In genomic region chr7:36671432-36671829, GRCh38 we compare ENCODE assay signal across 15 cellular contexts. TPM values are rescaled to one million over a fixed set of nuclear protein-coding genes. Genes with fewer than 3 reads are reported as not detected.
"Had no signal": no experiment of that assay in that cellular context is flagged by ENCODE, and none has a peak within 500 bp of the region (broad histone marks: within the 10 kb centered on the region; RNA-seq: fewer than 3 reads in every experiment).

No MANE protein-coding gene starts in this region.

- H3K4me2 ChIP-seq: hepatocyte had no signal

- H3K9me3 Mint-ChIP-seq: activated T-helper 17 cell treated with anti-CD3 and anti-CD28 coated beads, Interleukin-2, amount 50 U/mL, for 72 hours; WTC11 had no signal

- H3K36me3 Mint-ChIP-seq: WTC11 had no signal

- H3K4me3 Mint-ChIP-seq: activated T-helper 17 cell treated with anti-CD3 and anti-CD28 coated beads, Interleukin-2, amount 50 U/mL, for 72 hours; WTC11 had no signal

- H2AFZ ChIP-seq: hepatocyte, parathyroid adenoma had no signal

- H3K9me3 ChIP-seq: ascending aorta, left lung, SJSA1, thoracic aorta, upper lobe of left lung had no signal

- H3K36me3 ChIP-seq: ascending aorta, brain microvascular endothelial cell, SJSA1, thoracic aorta, upper lobe of left lung had no signal

- H3K27ac Mint-ChIP-seq: activated T-helper 17 cell treated with anti-CD3 and anti-CD28 coated beads, Interleukin-2, amount 50 U/mL, for 72 hours; stimulated activated naive B cell treated with anti-CD40 and anti-IgM and Interleukin-4, amounts not matched to agents 10 μg/mL and 1 μg/mL and 100 μg/mL, for 72 hours; WTC11 had no signal

- H3K27ac ChIP-seq: ascending aorta, brain microvascular endothelial cell, hepatocyte, left lung, parathyroid adenoma, SJSA1, thoracic aorta, upper lobe of left lung had no signal

- H3K4me1 ChIP-seq: ascending aorta, parathyroid adenoma, upper lobe of left lung had no signal

- H3K4me3 ChIP-seq: ascending aorta, hepatocyte, left lung, lung, SJSA1, thoracic aorta, upper lobe of left lung had no signal

- H3K27me3 Mint-ChIP-seq: activated T-helper 17 cell treated with anti-CD3 and anti-CD28 coated beads, Interleukin-2, amount 50 U/mL, for 72 hours; naive thymus-derived CD4-positive, alpha-beta T cell had no signal

- H3K9ac ChIP-seq: parathyroid adenoma had no signal

- H3K79me2 ChIP-seq: hepatocyte, parathyroid adenoma had no signal

- H3K27me3 ChIP-seq: ascending aorta, brain microvascular endothelial cell, hepatocyte, left lung, upper lobe of left lung had no signal

RNA-seq across cellular contexts. Expression of gene AOAH, which starts 52.9 kb away (rescaled TPM):
- total RNA-seq: endothelial cell of umbilical vein, pulmonary artery endothelial cell had no signal
- polyA plus RNA-seq: endothelial cell of umbilical vein had no signal
